In genomic region chr1:91559838-91560514, GRCh38 we compare ENCODE assay signal across 16 cellular contexts. TPM values are rescaled to one million over a fixed set of nuclear protein-coding genes. Genes with fewer than 3 reads are reported as not detected.
DNase-seq lines count a peak whose midpoint lies in the region; ATAC-seq and TF ChIP-seq lines count a peak whose summit lies in the region.
"Had no signal": no experiment of that assay in that cellular context is flagged by ENCODE, and none has a peak within 500 bp of the region (broad histone marks: within the 10 kb centered on the region; RNA-seq: fewer than 3 reads in every experiment).

No MANE protein-coding gene starts in this region.

- H3F3A ChIP-seq in GM23338 (replicated peaks; ENCODE audit: low read depth), result no peaks in the 10 kb centered on the region

- ATAC-seq in GM23338 (no peak), natural killer cell (no peak), psoas muscle (no peak), GM18520 (IDR thresholded peaks at IDR 0.05; ENCODE audit: unreplicated experiment) (no peak), WTC11 (no peak)
- ATAC-seq: esophagus mucosa had no signal

- H3K4me2 ChIP-seq in GM23338, result no peak overlapping the region
- H3K4me2 ChIP-seq: SK-N-SH had no signal

- no peak for TF ChIP-seq CTCF in GM23338 (conservative IDR thresholded peaks at IDR 0.05; ENCODE audit: low read depth in 2 of 2)
- no peak for TF ChIP-seq CTCF in natural killer cell (IDR thresholded peaks at IDR 0.05)
- no peak for TF ChIP-seq CTCF in psoas muscle (IDR thresholded peaks at IDR 0.05)
- TF ChIP-seq CTCF in WTC11 (IDR thresholded peaks at IDR 0.05), result no peak

- H3K27ac Mint-ChIP-seq in GM23338, result no peak overlapping the region
- peak overlapping the region; percentile 64 for H3K27ac Mint-ChIP-seq in activated naive CD8-positive, alpha-beta T cell
- H3K27ac Mint-ChIP-seq in natural killer cell, result peak overlapping the region; percentile 83 to 99
- H3K27ac Mint-ChIP-seq in WTC11, result no peak overlapping the region

- DNase-seq in NK-92 treated with Interleukin-12 subunit alpha and Interleukin-12 subunit beta, amount 100 ng/mL, for 24 hours (lab: John Stamatoyannopoulos, UW), result peak; percentile 15
- DNase-seq in NK-92 (lab: John Stamatoyannopoulos, UW; ENCODE audit: unreplicated experiment) (no peak), GM23338 (ENCODE audit: low spot score) (no peak), natural killer cell (no peak), psoas muscle (no peak), WTC11 (ENCODE audit: low spot score) (no peak)
- DNase-seq: 8988T; NCI-H1417 treated with DMSO at 0.1 percent for 48 hours; NCI-H2171 treated with DMSO at 0.1 percent for 48 hours; SK-N-SH; stimulated activated CD4-positive, alpha-beta T cell treated with anti-CD3 and anti-CD28 coated beads, Interleukin-4, amount 100 ng/mL, for 24 hours; testis had no signal

- H3K9me2 ChIP-seq in GM23338 (ENCODE audit: insufficient read depth), result no peaks in the 10 kb centered on the region
- H3K9me2 ChIP-seq: SK-N-SH had no signal

- peaks cover 5% of the 10 kb centered on the region for H3K27me3 Mint-ChIP-seq in GM23338 (ENCODE audit: insufficient read depth, low read depth, poor library complexity)
- no peaks in the 10 kb centered on the region for H3K27me3 Mint-ChIP-seq in activated naive CD8-positive, alpha-beta T cell
- H3K27me3 Mint-ChIP-seq in natural killer cell (ENCODE audit: low read depth in 2 of 2), result no peaks in the 10 kb centered on the region
- H3K27me3 Mint-ChIP-seq in WTC11 (ENCODE audit: low read depth), result no peaks in the 10 kb centered on the region

- H4K20me1 ChIP-seq in GM23338 (replicated peaks; ENCODE audit: insufficient read depth), result no peaks in the 10 kb centered on the region

- intact Hi-C loops in natural killer cell (cut with micrococcal nuclease) (loop anchor here (5.0 to 10.0 kb wide), 3 partner anchors 38 to 257 kb away; no protein-coding TSS in a partner anchor), psoas muscle (cut with DNase I) (no loop called here)

- H3K9me3 Mint-ChIP-seq in GM23338 (peaks cover 8% of the 10 kb centered on the region; the same call in 2 of the 3 replicates), natural killer cell (peaks cover 3 to 4% of the 10 kb centered on the region in 2 donors), WTC11 (peaks cover 17% of the 10 kb centered on the region)
- peaks cover 8% of the 10 kb centered on the region for H3K9me3 Mint-ChIP-seq in activated naive CD8-positive, alpha-beta T cell (ENCODE audit: low read depth)

- H3K4me3 Mint-ChIP-seq in GM23338 (no peak overlapping the region), natural killer cell (peak overlapping the region; percentile 80), WTC11 (no peak overlapping the region)
- peak overlapping the region; percentile 62 for H3K4me3 Mint-ChIP-seq in activated naive CD8-positive, alpha-beta T cell

- H3K4me3 ChIP-seq in GM23338 (no peak overlapping the region), psoas muscle (no peak overlapping the region)
- H3K4me3 ChIP-seq: adrenal gland, testis had no signal

- H3K4me1 ChIP-seq in GM23338 (ENCODE audit: insufficient read depth), result no peaks in the 10 kb centered on the region; the same call in 1 of the 2 replicates
- peaks cover 9% of the 10 kb centered on the region for H3K4me1 ChIP-seq in psoas muscle
- H3K4me1 ChIP-seq: testis had no signal

- WGBS in psoas muscle, 3 donors, result 87 to 96% (median 89%) methylated on average over 4 of the region's 4 CpGs

- H3K36me3 ChIP-seq in GM23338 (ENCODE audit: insufficient read depth) (0 out of 2 replicates have a peak, but pooled peaks cover 8% of the 10 kb centered on the region), psoas muscle (ENCODE audit: insufficient read depth in 1 of 2, low read depth in 1 of 2) (no peaks in the 10 kb centered on the region)
- H3K36me3 ChIP-seq: adrenal gland had no signal

- peaks cover 3% of the 10 kb centered on the region; the same call in 2 of the 3 replicates for H3K4me1 Mint-ChIP-seq in GM23338
- peaks cover 61% of the 10 kb centered on the region for H3K4me1 Mint-ChIP-seq in activated naive CD8-positive, alpha-beta T cell (ENCODE audit: low read depth)
- peaks cover 82 to 84% of the 10 kb centered on the region in 2 donors for H3K4me1 Mint-ChIP-seq in natural killer cell
- peaks cover 3% of the 10 kb centered on the region for H3K4me1 Mint-ChIP-seq in WTC11

- H3K36me3 Mint-ChIP-seq in GM23338 (ENCODE audit: low read depth) (peaks cover 8% of the 10 kb centered on the region), natural killer cell (peaks cover 9% of the 10 kb centered on the region), WTC11 (peaks cover 12% of the 10 kb centered on the region)
- H3K36me3 Mint-ChIP-seq in activated naive CD8-positive, alpha-beta T cell, result peaks cover 9% of the 10 kb centered on the region

- H3K27me3 ChIP-seq in GM23338 (ENCODE audit: insufficient read depth) (no peaks in the 10 kb centered on the region), psoas muscle (ENCODE audit: insufficient read depth in 3 of 3, low read length in 2 of 3) (no peaks in the 10 kb centered on the region)
- H3K27me3 ChIP-seq: adrenal gland, testis had no signal

- CTCF ChIA-PET in WTC11 (lab: Charles Lee), result no interaction called here

- H3K27ac ChIP-seq in GM23338 (ENCODE audit: low read depth) (no peak overlapping the region), psoas muscle (no peak overlapping the region)
- H3K27ac ChIP-seq: adrenal gland, testis had no signal

- H3K9me3 ChIP-seq in psoas muscle, result peaks cover 11% of the 10 kb centered on the region
- H3K9me3 ChIP-seq: adrenal gland, SK-N-SH, testis had no signal

- peak overlapping the region; percentile 32; the same call in 1 of the 2 replicates for H2AFZ ChIP-seq in GM23338

- H3K79me2 ChIP-seq in GM23338 (replicated peaks; ENCODE audit: insufficient read depth), result no peaks in the 10 kb centered on the region

- POLR2A ChIA-PET in WTC11 (lab: Charles Lee), result no interaction called here

TF ChIP-seq in GM23338, 12 proteins besides CTCF, POLR2A, EP300 and RAD21 (continues in another document):
- TF ChIP-seq ZNF114 (CRISPR knock-in tag; IDR thresholded peaks at IDR 0.05), result no peak
- no peak for TF ChIP-seq NANOG (IDR thresholded peaks at IDR 0.05; ENCODE audit: borderline replicate concordance)
- TF ChIP-seq REST (IDR thresholded peaks at IDR 0.05; ENCODE audit: unreplicated experiment), result no peak

TF ChIP-seq in WTC11, 78 proteins besides CTCF, POLR2A, EP300 and RAD21 (continues in another document):
- no peak for TF ChIP-seq RORB (CRISPR knock-in tag; IDR thresholded peaks at IDR 0.05)
- no peak for TF ChIP-seq ZNF263 (CRISPR knock-in tag; IDR thresholded peaks at IDR 0.05; ENCODE audit: low read depth)
- no peak for TF ChIP-seq SP1 (CRISPR knock-in tag; conservative IDR thresholded peaks at IDR 0.05)
- TF ChIP-seq ZNF396 (CRISPR knock-in tag; IDR thresholded peaks at IDR 0.05; ENCODE audit: borderline replicate concordance), result no peak
- no peak for TF ChIP-seq FOXP1 (CRISPR knock-in tag; IDR thresholded peaks at IDR 0.05; ENCODE audit: borderline replicate concordance)
- no peak for TF ChIP-seq ZNF671 (CRISPR knock-in tag; IDR thresholded peaks at IDR 0.05)
- no peak for TF ChIP-seq ZNF425 (CRISPR knock-in tag; conservative IDR thresholded peaks at IDR 0.05)
- TF ChIP-seq HMGA2 (CRISPR knock-in tag; IDR thresholded peaks at IDR 0.05), result no peak
- TF ChIP-seq NFYB (CRISPR knock-in tag; conservative IDR thresholded peaks at IDR 0.05; ENCODE audit: low read depth), result no peak
- TF ChIP-seq ATF6 (CRISPR knock-in tag; IDR thresholded peaks at IDR 0.05), result no peak
- no peak for TF ChIP-seq USF2 (CRISPR knock-in tag; IDR thresholded peaks at IDR 0.05)

RNA-seq across cellular contexts. Expression of gene CDC7, which starts 59.3 kb away (rescaled TPM):
- total RNA-seq in GM23338 (2014; rRNA removed; shearing (Covaris generic)), result 43.3 and 44.0 TPM in 2 replicates
- polyA plus RNA-seq in GM23338 (2016; fragmentation: Nextera tagmentation; extraction: Ambion mirVana), result 19.0 and 26.6 TPM in 2 replicates
- 10 to 100 TPM in 1 of 3 donors, 1 to 10 TPM in 2; 7.2 to 11.4 (median 7.9) TPM for total RNA-seq in natural killer cell
- 1 to 10 TPM in 1 of 4 donors, under 1 TPM in 3; 0.40 to 1.2 (median 0.50) TPM for total RNA-seq in psoas muscle
- 1 to 10 TPM in 1 of 3 donors, under 1 TPM in 2; 0.25 to 1.4 (median 0.64) TPM for polyA plus RNA-seq in psoas muscle
- total RNA-seq in WTC11 (2021), result 41.3 to 49.9 TPM (median 46.9 TPM) in 3 replicates

Comparison
In these comparisons a context has a peak if more than half of its experiments do, and no peak if none do; other contexts are left out.
1. H3K27ac Mint-ChIP-seq: peak in activated naive CD8-positive, alpha-beta T cell (single experiment) and natural killer cell (2 of 2); none in GM23338 (single experiment) and WTC11 (single experiment).
2. H3K4me3 Mint-ChIP-seq: peak in activated naive CD8-positive, alpha-beta T cell (single experiment) and natural killer cell (single experiment); none in GM23338 (single experiment) and WTC11 (single experiment).